In the genomic region with DNA sequence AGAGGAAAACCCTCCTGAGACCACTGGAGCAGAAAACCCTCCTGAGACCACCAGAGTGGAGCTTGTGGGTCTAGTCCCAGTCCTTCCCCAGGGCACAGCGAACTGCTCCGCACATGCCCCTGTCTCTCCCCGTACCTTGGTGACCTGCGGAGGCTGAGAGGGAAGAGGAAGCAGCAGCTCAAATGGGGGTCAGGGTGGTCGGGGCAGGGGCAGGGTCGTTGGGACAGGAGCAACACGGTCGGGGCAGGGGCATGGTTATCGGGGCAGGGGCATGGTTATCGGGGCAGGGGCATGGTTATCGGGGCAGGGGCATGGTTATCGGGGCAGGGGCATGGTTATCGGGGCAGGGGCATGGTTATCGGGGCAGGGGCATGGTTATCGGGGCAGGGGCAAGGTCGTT, we compare ENCODE assay signal across 5 cellular contexts. TPM values are rescaled to one million over a fixed set of nuclear protein-coding genes. Genes with fewer than 3 reads are reported as not detected.
"Had no signal": no experiment of that assay in that cellular context is flagged by ENCODE, and none has a peak within 500 bp of the region (broad histone marks: within the 10 kb centered on the region; RNA-seq: fewer than 3 reads in every experiment).

No MANE protein-coding gene starts in this region.

RNA-seq across cellular contexts. Expression of gene UTS2R, which starts 40.5 kb away (rescaled TPM):
- total RNA-seq: GM23248, H1, H4, H7, HFFc6 had no signal
